ENCODE assay signal across 1 cellular context in the genomic region with DNA sequence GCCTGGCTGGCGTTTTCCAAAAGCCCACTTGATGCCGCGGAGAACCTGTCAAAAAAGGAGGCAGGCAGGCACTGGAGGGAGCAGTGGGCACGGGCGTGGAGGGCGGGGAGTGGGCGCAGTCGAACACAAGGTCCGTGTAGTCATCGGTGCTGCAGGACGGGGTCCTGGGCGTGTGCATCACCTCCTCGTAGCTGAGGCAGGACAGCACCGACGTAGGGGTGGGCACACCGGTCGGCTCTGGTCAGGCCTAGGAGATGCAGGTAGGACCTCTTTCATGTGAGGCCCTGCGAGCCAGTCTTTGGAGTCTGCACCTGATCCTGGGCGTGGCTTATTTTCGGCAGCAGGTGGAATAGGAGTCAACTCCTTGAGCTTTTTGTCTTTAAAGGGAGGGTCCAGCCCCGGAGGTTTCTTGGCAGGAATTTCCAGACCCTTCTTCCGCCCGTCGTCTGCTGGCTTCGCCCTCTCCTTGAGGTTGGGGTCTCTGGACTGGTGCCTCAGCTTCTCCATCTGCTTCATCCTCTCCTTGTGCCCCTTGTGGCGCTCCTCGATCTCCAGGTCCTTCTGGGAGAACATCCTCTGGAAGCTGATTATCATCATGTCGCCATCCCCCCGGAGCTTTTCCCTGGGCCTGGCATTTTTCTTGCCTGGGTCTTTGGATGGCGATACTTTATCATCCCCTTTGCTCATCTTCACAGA.
TF ChIP-seq lines count a peak whose summit lies in the region.

No MANE protein-coding gene starts in this region.

TF ChIP-seq in HepG2, 621 proteins besides CTCF, POLR2A, EP300 and RAD21 (continued from another document):
- TF ChIP-seq, protein P1, sequence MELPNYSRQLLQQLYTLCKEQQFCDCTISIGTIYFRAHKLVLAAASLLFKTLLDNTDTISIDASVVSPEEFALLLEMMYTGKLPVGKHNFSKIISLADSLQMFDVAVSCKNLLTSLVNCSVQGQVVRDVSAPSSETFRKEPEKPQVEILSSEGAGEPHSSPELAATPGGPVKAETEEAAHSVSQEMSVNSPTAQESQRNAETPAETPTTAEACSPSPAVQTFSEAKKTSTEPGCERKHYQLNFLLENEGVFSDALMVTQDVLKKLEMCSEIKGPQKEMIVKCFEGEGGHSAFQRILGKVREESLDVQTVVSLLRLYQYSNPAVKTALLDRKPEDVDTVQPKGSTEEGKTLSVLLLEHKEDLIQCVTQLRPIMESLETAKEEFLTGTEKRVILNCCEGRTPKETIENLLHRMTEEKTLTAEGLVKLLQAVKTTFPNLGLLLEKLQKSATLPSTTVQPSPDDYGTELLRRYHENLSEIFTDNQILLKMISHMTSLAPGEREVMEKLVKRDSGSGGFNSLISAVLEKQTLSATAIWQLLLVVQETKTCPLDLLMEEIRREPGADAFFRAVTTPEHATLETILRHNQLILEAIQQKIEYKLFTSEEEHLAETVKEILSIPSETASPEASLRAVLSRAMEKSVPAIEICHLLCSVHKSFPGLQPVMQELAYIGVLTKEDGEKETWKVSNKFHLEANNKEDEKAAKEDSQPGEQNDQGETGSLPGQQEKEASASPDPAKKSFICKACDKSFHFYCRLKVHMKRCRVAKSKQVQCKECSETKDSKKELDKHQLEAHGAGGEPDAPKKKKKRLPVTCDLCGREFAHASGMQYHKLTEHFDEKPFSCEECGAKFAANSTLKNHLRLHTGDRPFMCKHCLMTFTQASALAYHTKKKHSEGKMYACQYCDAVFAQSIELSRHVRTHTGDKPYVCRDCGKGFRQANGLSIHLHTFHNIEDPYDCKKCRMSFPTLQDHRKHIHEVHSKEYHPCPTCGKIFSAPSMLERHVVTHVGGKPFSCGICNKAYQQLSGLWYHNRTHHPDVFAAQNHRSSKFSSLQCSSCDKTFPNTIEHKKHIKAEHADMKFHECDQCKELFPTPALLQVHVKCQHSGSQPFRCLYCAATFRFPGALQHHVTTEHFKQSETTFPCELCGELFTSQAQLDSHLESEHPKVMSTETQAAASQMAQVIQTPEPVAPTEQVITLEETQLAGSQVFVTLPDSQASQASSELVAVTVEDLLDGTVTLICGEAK (IDR thresholded peaks at IDR 0.05), result no peak
- TF ChIP-seq, protein P1 (CRISPR knock-in tag; IDR thresholded peaks at IDR 0.05), result no peak
- TF ChIP-seq CBFB (CRISPR knock-in tag; IDR thresholded peaks at IDR 0.05) (no peak), ZNF34 (CRISPR knock-in tag; IDR thresholded peaks at IDR 0.05; ENCODE audit: borderline replicate concordance) (no peak)
TF ChIP-seq in HepG2: peak in this region for 0.
